Comparison of ENCODE assay signal across 1 cellular context in the genomic region with DNA sequence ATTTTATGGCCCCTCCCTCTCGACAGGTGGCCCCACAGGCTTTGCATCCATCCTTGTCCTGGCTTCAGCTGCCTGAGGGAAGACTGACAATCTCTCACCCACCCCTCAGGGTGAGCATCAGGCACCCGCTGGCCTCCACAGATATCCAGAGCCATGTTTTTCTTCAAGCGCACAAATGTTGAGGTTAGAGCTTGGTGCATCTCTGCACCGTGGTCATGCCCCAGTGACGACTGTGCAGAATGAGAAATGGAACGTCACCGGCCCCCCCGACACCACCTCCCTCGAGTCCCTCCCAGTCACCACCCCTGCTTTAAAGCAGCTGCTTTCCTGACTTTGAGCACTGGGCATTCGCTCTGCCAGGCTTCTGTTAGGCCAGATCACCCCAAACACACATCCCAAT.
TF ChIP-seq lines count a peak whose summit lies in the region.

No MANE protein-coding gene starts in this region.

TF ChIP-seq in HepG2, 621 proteins besides CTCF, POLR2A, EP300 and RAD21:
- TF ChIP-seq CREB1 (IDR thresholded peaks at IDR 0.05) (peak; percentile 34; the same call in 1 of the 2 replicates), CREB1 (CRISPR knock-in tag; IDR thresholded peaks at IDR 0.05) (no peak)
- TF ChIP-seq, protein P1, sequence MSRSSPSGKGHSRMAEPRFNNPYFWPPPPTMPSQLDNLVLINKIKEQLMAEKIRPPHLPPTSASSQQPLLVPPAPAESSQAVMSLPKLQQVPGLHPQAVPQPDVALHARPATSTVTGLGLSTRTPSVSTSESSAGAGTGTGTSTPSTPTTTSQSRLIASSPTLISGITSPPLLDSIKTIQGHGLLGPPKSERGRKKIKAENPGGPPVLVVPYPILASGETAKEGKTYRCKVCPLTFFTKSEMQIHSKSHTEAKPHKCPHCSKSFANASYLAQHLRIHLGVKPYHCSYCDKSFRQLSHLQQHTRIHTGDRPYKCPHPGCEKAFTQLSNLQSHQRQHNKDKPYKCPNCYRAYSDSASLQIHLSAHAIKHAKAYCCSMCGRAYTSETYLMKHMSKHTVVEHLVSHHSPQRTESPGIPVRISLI (CRISPR knock-in tag; IDR thresholded peaks at IDR 0.05; ENCODE audit: borderline replicate concordance), result no peak
